Comparison of ENCODE assay signal across 10 cellular contexts in genomic region chr1:205582471-205583291, GRCh38. TPM values are rescaled to one million over a fixed set of nuclear protein-coding genes. Genes with fewer than 3 reads are reported as not detected.
DNase-seq lines count a peak whose midpoint lies in the region; ATAC-seq and TF ChIP-seq lines count a peak whose summit lies in the region.
"Had no signal": no experiment of that assay in that cellular context is flagged by ENCODE, and none has a peak within 500 bp of the region (broad histone marks: within the 10 kb centered on the region; RNA-seq: fewer than 3 reads in every experiment).

No MANE protein-coding gene starts in this region.

- WGBS in urinary bladder, result 61% methylated on average over 6 of the region's 6 CpGs

- H3K36me3 ChIP-seq in lower lobe of right lung (no peaks in the 10 kb centered on the region), urinary bladder (ENCODE audit: insufficient read depth) (no peaks in the 10 kb centered on the region)

- intact Hi-C loops in lower lobe of right lung (cut with DNase I), result no loop called here

- H3K27ac ChIP-seq in lower lobe of right lung (peak overlapping the region; percentile 71), urinary bladder (ENCODE audit: low read depth) (peak overlapping the region; percentile 62)

- DNase-seq in activated effector memory CD4-positive, alpha-beta T cell treated with anti-CD3 and anti-CD28 coated beads, Interleukin-2, amount 50 U/mL, for 16 hours, result peak; percentile 33
- no peak for DNase-seq in activated effector memory CD4-positive, alpha-beta T cell treated with Interleukin-2 at 50 U/mL for 16 hours
- DNase-seq in activated naive CD8-positive, alpha-beta T cell treated with anti-CD3 and anti-CD28 coated beads, Interleukin-2, amount 50 U/mL, for 16 hours (ENCODE audit: low read depth, low spot score), result peak; percentile 15
- DNase-seq in lower lobe of right lung, result no peak
- DNase-seq in NCI-H774 (lab: John Stamatoyannopoulos, UW), result no peak
- DNase-seq: C1 segment of cervical spinal cord, NCI-H146 had no signal

- H3K27me3 ChIP-seq in lower lobe of right lung (ENCODE audit: low read depth), result no peaks in the 10 kb centered on the region

- no peak for TF ChIP-seq CTCF in lower lobe of right lung (IDR thresholded peaks at IDR 0.05)

- H3K9me3 ChIP-seq in lower lobe of right lung, result no peaks in the 10 kb centered on the region

- ATAC-seq in lower lobe of right lung (peak; percentile 44 to 48), GM19397 (IDR thresholded peaks at IDR 0.05; ENCODE audit: unreplicated experiment) (no peak), GM21576 (IDR thresholded peaks at IDR 0.05; ENCODE audit: unreplicated experiment) (no peak)

- H3K4me1 ChIP-seq in lower lobe of right lung, result peaks cover 16% of the 10 kb centered on the region
- H3K4me1 ChIP-seq in urinary bladder (ENCODE audit: insufficient read depth), result peaks cover 3% of the 10 kb centered on the region

- H3K4me3 ChIP-seq in lower lobe of right lung (no peak overlapping the region), urinary bladder (ENCODE audit: low read depth, low read length) (no peak overlapping the region)

RNA-seq across cellular contexts. Expression of gene ELK4, which starts 49.1 kb away (rescaled TPM):
- 62.8 TPM for total RNA-seq in lower lobe of right lung
- 41.9 TPM for total RNA-seq in urinary bladder
- polyA plus RNA-seq in urinary bladder, result 5.6 TPM

Comparison
In these comparisons a context has a peak if more than half of its experiments do, and no peak if none do; other contexts are left out.
1. DNase-seq: peak in activated effector memory CD4-positive, alpha-beta T cell treated with anti-CD3 and anti-CD28 coated beads, Interleukin-2, amount 50 U/mL, for 16 hours (single experiment) and activated naive CD8-positive, alpha-beta T cell treated with anti-CD3 and anti-CD28 coated beads, Interleukin-2, amount 50 U/mL, for 16 hours (single experiment); none in activated effector memory CD4-positive, alpha-beta T cell treated with Interleukin-2 at 50 U/mL for 16 hours (single experiment), lower lobe of right lung (single experiment) and NCI-H774 (single experiment).
2. ATAC-seq: peak in lower lobe of right lung (2 of 2); none in GM19397 (single experiment) and GM21576 (single experiment).